ENCODE assay signal across 1 cellular context in the genomic region with DNA sequence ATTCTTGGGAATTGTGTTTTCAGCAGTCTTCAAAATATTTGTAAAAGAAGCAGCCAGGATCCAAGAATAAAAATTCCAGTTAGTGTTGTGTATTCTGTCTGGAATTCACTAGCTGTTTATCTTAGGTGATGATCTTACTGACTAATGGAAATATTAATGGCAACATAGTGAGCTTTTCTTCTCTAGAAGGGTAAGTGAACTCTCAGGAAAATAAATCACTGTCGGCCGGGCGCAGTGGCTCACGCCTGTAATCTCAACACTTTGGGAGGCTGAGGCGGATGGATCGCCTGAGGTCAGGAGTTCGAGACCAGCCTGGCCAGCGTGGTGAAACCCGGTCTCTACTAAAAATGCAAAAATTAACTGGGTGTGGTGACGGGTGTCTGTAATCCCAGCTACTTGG.
TF ChIP-seq lines count a peak whose summit lies in the region.

No MANE protein-coding gene starts in this region.

TF ChIP-seq in SK-N-SH, 30 proteins besides CTCF, POLR2A, EP300 and RAD21 (continued from another document):
- TF ChIP-seq, protein P1, sequence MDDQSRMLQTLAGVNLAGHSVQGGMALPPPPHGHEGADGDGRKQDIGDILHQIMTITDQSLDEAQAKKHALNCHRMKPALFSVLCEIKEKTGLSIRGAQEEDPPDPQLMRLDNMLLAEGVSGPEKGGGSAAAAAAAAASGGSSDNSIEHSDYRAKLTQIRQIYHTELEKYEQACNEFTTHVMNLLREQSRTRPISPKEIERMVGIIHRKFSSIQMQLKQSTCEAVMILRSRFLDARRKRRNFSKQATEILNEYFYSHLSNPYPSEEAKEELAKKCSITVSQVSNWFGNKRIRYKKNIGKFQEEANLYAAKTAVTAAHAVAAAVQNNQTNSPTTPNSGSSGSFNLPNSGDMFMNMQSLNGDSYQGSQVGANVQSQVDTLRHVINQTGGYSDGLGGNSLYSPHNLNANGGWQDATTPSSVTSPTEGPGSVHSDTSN (IDR thresholded peaks at IDR 0.05) = peak; percentile 96
- TF ChIP-seq NRF1 (IDR thresholded peaks at IDR 0.05; ENCODE audit: low read depth, low read length) = no peak
- TF ChIP-seq, protein P2, sequence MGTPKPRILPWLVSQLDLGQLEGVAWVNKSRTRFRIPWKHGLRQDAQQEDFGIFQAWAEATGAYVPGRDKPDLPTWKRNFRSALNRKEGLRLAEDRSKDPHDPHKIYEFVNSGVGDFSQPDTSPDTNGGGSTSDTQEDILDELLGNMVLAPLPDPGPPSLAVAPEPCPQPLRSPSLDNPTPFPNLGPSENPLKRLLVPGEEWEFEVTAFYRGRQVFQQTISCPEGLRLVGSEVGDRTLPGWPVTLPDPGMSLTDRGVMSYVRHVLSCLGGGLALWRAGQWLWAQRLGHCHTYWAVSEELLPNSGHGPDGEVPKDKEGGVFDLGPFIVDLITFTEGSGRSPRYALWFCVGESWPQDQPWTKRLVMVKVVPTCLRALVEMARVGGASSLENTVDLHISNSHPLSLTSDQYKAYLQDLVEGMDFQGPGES (IDR thresholded peaks at IDR 0.05; ENCODE audit: low read depth, low read length) = no peak
- no peak for TF ChIP-seq YY1 (IDR thresholded peaks at IDR 0.05; ENCODE audit: low read depth)
- TF ChIP-seq GATA2 (CRISPR knock-in tag; IDR thresholded peaks at IDR 0.05) = no peak
- TF ChIP-seq TEAD4 (IDR thresholded peaks at IDR 0.05; ENCODE audit: borderline replicate concordance, insufficient read depth) = peak; percentile 67; the same call in 1 of the 2 replicates
- TF ChIP-seq, protein P3, sequence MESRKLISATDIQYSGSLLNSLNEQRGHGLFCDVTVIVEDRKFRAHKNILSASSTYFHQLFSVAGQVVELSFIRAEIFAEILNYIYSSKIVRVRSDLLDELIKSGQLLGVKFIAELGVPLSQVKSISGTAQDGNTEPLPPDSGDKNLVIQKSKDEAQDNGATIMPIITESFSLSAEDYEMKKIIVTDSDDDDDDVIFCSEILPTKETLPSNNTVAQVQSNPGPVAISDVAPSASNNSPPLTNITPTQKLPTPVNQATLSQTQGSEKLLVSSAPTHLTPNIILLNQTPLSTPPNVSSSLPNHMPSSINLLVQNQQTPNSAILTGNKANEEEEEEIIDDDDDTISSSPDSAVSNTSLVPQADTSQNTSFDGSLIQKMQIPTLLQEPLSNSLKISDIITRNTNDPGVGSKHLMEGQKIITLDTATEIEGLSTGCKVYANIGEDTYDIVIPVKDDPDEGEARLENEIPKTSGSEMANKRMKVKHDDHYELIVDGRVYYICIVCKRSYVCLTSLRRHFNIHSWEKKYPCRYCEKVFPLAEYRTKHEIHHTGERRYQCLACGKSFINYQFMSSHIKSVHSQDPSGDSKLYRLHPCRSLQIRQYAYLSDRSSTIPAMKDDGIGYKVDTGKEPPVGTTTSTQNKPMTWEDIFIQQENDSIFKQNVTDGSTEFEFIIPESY (IDR thresholded peaks at IDR 0.05; ENCODE audit: borderline replicate concordance, low read depth) = no peak
- TF ChIP-seq GABPA (IDR thresholded peaks at IDR 0.05; ENCODE audit: low read depth) = no peak
- TF ChIP-seq, protein P4, sequence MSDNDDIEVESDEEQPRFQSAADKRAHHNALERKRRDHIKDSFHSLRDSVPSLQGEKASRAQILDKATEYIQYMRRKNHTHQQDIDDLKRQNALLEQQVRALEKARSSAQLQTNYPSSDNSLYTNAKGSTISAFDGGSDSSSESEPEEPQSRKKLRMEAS (IDR thresholded peaks at IDR 0.05; ENCODE audit: low read depth) = 0 out of 2 replicates have a peak, but pooled peaks have one; percentile 39
- no peak for TF ChIP-seq ELF1 (IDR thresholded peaks at IDR 0.05)
- TF ChIP-seq FOXM1 (IDR thresholded peaks at IDR 0.05; ENCODE audit: low read depth) = no peak
- TF ChIP-seq TCF12 (IDR thresholded peaks at IDR 0.05) = peak; percentile 64
- peak; percentile 89 for TF ChIP-seq MEF2A (IDR thresholded peaks at IDR 0.05; ENCODE audit: borderline replicate concordance, low read depth)
- no peak for TF ChIP-seq RFX5 (IDR thresholded peaks at IDR 0.05; ENCODE audit: low read length)
- TF ChIP-seq, protein P5, sequence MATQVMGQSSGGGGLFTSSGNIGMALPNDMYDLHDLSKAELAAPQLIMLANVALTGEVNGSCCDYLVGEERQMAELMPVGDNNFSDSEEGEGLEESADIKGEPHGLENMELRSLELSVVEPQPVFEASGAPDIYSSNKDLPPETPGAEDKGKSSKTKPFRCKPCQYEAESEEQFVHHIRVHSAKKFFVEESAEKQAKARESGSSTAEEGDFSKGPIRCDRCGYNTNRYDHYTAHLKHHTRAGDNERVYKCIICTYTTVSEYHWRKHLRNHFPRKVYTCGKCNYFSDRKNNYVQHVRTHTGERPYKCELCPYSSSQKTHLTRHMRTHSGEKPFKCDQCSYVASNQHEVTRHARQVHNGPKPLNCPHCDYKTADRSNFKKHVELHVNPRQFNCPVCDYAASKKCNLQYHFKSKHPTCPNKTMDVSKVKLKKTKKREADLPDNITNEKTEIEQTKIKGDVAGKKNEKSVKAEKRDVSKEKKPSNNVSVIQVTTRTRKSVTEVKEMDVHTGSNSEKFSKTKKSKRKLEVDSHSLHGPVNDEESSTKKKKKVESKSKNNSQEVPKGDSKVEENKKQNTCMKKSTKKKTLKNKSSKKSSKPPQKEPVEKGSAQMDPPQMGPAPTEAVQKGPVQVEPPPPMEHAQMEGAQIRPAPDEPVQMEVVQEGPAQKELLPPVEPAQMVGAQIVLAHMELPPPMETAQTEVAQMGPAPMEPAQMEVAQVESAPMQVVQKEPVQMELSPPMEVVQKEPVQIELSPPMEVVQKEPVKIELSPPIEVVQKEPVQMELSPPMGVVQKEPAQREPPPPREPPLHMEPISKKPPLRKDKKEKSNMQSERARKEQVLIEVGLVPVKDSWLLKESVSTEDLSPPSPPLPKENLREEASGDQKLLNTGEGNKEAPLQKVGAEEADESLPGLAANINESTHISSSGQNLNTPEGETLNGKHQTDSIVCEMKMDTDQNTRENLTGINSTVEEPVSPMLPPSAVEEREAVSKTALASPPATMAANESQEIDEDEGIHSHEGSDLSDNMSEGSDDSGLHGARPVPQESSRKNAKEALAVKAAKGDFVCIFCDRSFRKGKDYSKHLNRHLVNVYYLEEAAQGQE (IDR thresholded peaks at IDR 0.05; ENCODE audit: low read depth, low read length) = no peak
- TF ChIP-seq FOXJ3 (CRISPR knock-in tag; IDR thresholded peaks at IDR 0.05) = no peak
- TF ChIP-seq EZH2phosphoT487 (IDR thresholded peaks at IDR 0.05; ENCODE audit: borderline replicate concordance, low read depth) = no peak
- no peak for TF ChIP-seq POLR2AphosphoS5 (IDR thresholded peaks at IDR 0.05; ENCODE audit: low read depth, low read length)
- TF ChIP-seq, protein P6, sequence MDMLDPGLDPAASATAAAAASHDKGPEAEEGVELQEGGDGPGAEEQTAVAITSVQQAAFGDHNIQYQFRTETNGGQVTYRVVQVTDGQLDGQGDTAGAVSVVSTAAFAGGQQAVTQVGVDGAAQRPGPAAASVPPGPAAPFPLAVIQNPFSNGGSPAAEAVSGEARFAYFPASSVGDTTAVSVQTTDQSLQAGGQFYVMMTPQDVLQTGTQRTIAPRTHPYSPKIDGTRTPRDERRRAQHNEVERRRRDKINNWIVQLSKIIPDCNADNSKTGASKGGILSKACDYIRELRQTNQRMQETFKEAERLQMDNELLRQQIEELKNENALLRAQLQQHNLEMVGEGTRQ (IDR thresholded peaks at IDR 0.05; ENCODE audit: borderline replicate concordance, low read depth, low read length) = no peak
- no peak for TF ChIP-seq MXI1 (IDR thresholded peaks at IDR 0.05; ENCODE audit: low read depth, low read length)
- TF ChIP-seq, protein P7, sequence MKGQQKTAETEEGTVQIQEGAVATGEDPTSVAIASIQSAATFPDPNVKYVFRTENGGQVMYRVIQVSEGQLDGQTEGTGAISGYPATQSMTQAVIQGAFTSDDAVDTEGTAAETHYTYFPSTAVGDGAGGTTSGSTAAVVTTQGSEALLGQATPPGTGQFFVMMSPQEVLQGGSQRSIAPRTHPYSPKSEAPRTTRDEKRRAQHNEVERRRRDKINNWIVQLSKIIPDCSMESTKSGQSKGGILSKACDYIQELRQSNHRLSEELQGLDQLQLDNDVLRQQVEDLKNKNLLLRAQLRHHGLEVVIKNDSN (IDR thresholded peaks at IDR 0.05; ENCODE audit: borderline replicate concordance, low read depth) = no peak
- TF ChIP-seq NFIC (IDR thresholded peaks at IDR 0.05; ENCODE audit: borderline replicate concordance) = peak; percentile 25; the same call in 1 of the 2 replicates
- TF ChIP-seq FOSL2 (IDR thresholded peaks at IDR 0.05; ENCODE audit: borderline replicate concordance, low read depth) = peak; percentile 66
- 0 out of 2 replicates have a peak, but pooled peaks have one; percentile 21 for TF ChIP-seq SIN3A (IDR thresholded peaks at IDR 0.05; ENCODE audit: borderline replicate concordance, low read depth, low read length)
- TF ChIP-seq RXRA (IDR thresholded peaks at IDR 0.05; ENCODE audit: borderline replicate concordance, low read depth) = peak; percentile 81; the same call in 1 of the 2 replicates
- TF ChIP-seq CHD2 (IDR thresholded peaks at IDR 0.05; ENCODE audit: low read length, partially characterized antibody) = no peak
- no peak for TF ChIP-seq TAF1 (IDR thresholded peaks at IDR 0.05; ENCODE audit: borderline replicate concordance, low read depth, low read length)
